8 cellular contexts compared by ENCODE assay signal in the genomic region with DNA sequence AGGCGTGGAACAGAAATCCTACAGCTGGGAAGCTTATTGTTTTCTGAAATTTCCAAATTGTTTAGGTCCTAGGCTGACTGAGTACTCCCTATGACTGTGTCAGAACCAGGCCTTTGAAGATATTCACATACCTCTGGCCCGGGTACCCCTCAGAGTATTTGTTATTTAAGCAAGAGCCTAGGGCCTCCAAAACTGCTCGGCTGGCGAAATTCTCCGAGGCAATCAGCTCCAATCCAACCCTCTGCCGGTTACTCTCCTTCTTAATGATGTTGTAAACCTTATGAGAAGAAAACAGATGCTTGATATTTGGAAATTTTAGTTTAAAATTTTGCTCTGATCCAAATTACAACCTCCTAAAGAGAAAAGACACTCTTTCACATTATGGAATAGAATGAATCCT. TPM values are rescaled to one million over a fixed set of nuclear protein-coding genes. Genes with fewer than 3 reads are reported as not detected.
"Had no signal": no experiment of that assay in that cellular context is flagged by ENCODE, and none has a peak within 500 bp of the region (broad histone marks: within the 10 kb centered on the region; RNA-seq: fewer than 3 reads in every experiment).

No MANE protein-coding gene starts in this region.

- DNase-seq: GDM1, GF-D8 had no signal

- H3K4me3 ChIP-seq: GM12878 had no signal

- FAIRE-seq: G401.6, GM12878, GM12891, GM12892, GM18507, GM19239 had no signal

- ATAC-seq: GM12878 had no signal

RNA-seq across cellular contexts. Expression of a gene that starts 24.0 kb away (rescaled TPM):
- total RNA-seq: GM12878 had no signal
- polyA plus RNA-seq: GM12878 had no signal
